Comparison of ENCODE assay signal across 8 cellular contexts in genomic region chr11:65181569-65182257, GRCh38.
DNase-seq lines count a peak whose midpoint lies in the region; ATAC-seq and TF ChIP-seq lines count a peak whose summit lies in the region.

Gene CAPN1 (plus strand): TSS chr11:65181928. CDS start chr11:65182702, 774 bp downstream.

- ATAC-seq in HG02798 (IDR thresholded peaks at IDR 0.05; ENCODE audit: poor library complexity, unreplicated experiment) = peak; percentile 59
- no peak for ATAC-seq in GM21717 (IDR thresholded peaks at IDR 0.05; ENCODE audit: unreplicated experiment)

- DNase-seq in GM10266 (ENCODE audit: extremely low spot score) (peak; percentile 90), NCI-H2196 (lab: John Stamatoyannopoulos, UW; ENCODE audit: unreplicated experiment) (peak; percentile 64), caudate nucleus (lab: John Stamatoyannopoulos, UW) (peak in 33 of 61 donors; percentile 11 to 78 (median 34)), islet precursor cell (peak; percentile 96)
- peak; percentile 46 to 66 (median 56) for DNase-seq in activated CD4-positive, CD25-positive, alpha-beta regulatory T cell (lab: John Stamatoyannopoulos, UW)
- peak; percentile 70 for DNase-seq in stimulated activated CD4-positive, alpha-beta T cell treated with anti-CD3 and anti-CD28 coated beads, Interleukin-12 subunit alpha, Interleukin-12 subunit beta, amount 100 ng/mL, for 4 hours

- no peak for TF ChIP-seq CTCF in GM10266 (IDR thresholded peaks at IDR 0.05; ENCODE audit: control insufficient read depth, insufficient read depth, low read depth, missing control alignments)

- H3K27ac ChIP-seq in caudate nucleus (ENCODE audit: low read depth, low read length) = peak within 1 kb of the TSS; percentile 76

Comparison
In these comparisons a context has a peak if more than half of its experiments do, and no peak if none do; other contexts are left out.
1. DNase-seq: peak in every context shown above with its lines; median percentile 96 in islet precursor cell; 90 in GM10266; 70 in stimulated activated CD4-positive, alpha-beta T cell treated with anti-CD3 and anti-CD28 coated beads, Interleukin-12 subunit alpha, Interleukin-12 subunit beta, amount 100 ng/mL, for 4 hours; 64 in NCI-H2196; 56 in activated CD4-positive, CD25-positive, alpha-beta regulatory T cell; 34 in caudate nucleus.